ENCODE assay signal across 20 cellular contexts in the genomic region with DNA sequence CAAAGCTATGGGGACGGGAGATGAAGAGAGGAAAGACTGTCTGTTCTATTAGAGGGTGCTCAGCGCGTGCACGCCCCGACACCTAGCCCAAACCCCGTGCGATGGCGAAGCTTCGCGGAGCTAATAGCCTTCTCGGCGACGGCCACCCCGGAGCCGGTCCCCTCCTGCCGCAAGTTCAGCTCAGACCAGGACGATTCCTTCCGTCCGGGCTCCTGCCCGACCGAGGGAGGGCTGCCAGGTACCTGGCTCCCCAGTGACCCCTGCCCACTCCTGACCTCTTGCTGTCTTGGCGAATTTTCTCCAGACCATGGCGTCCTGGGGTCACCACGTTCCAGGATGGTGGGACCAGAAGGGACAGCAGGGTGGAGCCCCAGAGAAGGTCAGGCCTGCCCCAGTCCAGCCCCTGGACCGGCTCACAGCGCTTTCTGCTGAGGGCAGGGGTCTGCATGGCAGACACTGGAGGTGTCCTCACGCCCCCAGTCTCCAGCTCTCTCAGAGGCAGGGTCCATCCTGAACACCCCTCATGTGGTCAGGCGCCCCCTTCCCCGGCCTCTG. TPM values are rescaled to one million over a fixed set of nuclear protein-coding genes. Genes with fewer than 3 reads are reported as not detected.
DNase-seq lines count a peak whose midpoint lies in the region; ATAC-seq and TF ChIP-seq lines count a peak whose summit lies in the region.
"Had no signal": no experiment of that assay in that cellular context is flagged by ENCODE, and none has a peak within 500 bp of the region (broad histone marks: within the 10 kb centered on the region; RNA-seq: fewer than 3 reads in every experiment).

No MANE protein-coding gene starts in this region.

- DNase-seq in NCI-H1105 (lab: John Stamatoyannopoulos, UW) (peak; percentile 16), NCI-H1105 treated with DMSO at 0.1 percent for 48 hours (lab: John Stamatoyannopoulos, UW) (no peak), right cardiac atrium (peak; percentile 3 to 40 (median 19)), left ventricle myocardium inferior (no peak), nephron progenitor cell (no peak)
- no peak for DNase-seq in activated CD8-positive, alpha-beta T cell treated with anti-CD3 and anti-CD28 coated beads, Interleukin-2, amount 10 ng/mL, durations not matched to agents 7 days and 5 days
- DNase-seq: ACHN; CD4-positive, alpha-beta T cell; KG1; NCI-H2029 treated with DMSO at 0.1 percent for 48 hours; NCI-H446; Peyer's patch had no signal

- no peaks in the 10 kb centered on the region for H3K9me3 ChIP-seq in right cardiac atrium (ENCODE audit: control insufficient read depth, low read length)
- H3K9me3 ChIP-seq in left ventricle myocardium inferior (replicated peaks), result no peaks in the 10 kb centered on the region
- H3K9me3 ChIP-seq: HAP-1, Peyer's patch had no signal

- H3K27me3 ChIP-seq in right cardiac atrium (ENCODE audit: control insufficient read depth, insufficient read depth) (no peaks in the 10 kb centered on the region), left ventricle myocardium inferior (ENCODE audit: low read depth) (peaks cover 76% of the 10 kb centered on the region)
- H3K27me3 ChIP-seq: Peyer's patch had no signal

- CTCF ChIA-PET in activated CD8-positive, alpha-beta T cell treated with anti-CD3 and anti-CD28 coated beads, Interleukin-2, amount 10 ng/mL, durations not matched to agents 7 days and 5 days (lab: Charles Lee), result no interaction called here

- H3K27ac ChIP-seq in right cardiac atrium (ENCODE audit: low read length) (no peak overlapping the region), left ventricle myocardium inferior (replicated peaks) (no peak overlapping the region)
- H3K27ac ChIP-seq: 22Rv1, BLaER1, Peyer's patch had no signal

- H3K36me3 ChIP-seq in left ventricle myocardium inferior, result no peaks in the 10 kb centered on the region
- H3K36me3 ChIP-seq: BLaER1, HAP-1, Peyer's patch had no signal

- H3K9me3 Mint-ChIP-seq in nephron progenitor cell, result peaks cover 6% of the 10 kb centered on the region
- no peaks in the 10 kb centered on the region for H3K9me3 Mint-ChIP-seq in activated CD8-positive, alpha-beta T cell treated with anti-CD3 and anti-CD28 coated beads, Interleukin-2, amount 10 ng/mL, durations not matched to agents 7 days and 5 days (ENCODE audit: insufficient read depth)
- H3K9me3 Mint-ChIP-seq: CD4-positive, alpha-beta T cell had no signal

- H3K4me3 ChIP-seq in right cardiac atrium (ENCODE audit: low read length) (no peak overlapping the region), left ventricle myocardium inferior (no peak overlapping the region)
- H3K4me3 ChIP-seq: BLaER1, GM12878, HAP-1, Peyer's patch had no signal

- peaks cover 8% of the 10 kb centered on the region for H3K4me1 Mint-ChIP-seq in nephron progenitor cell
- H3K4me1 Mint-ChIP-seq in activated CD8-positive, alpha-beta T cell treated with anti-CD3 and anti-CD28 coated beads, Interleukin-2, amount 10 ng/mL, durations not matched to agents 7 days and 5 days (ENCODE audit: low read depth), result no peaks in the 10 kb centered on the region

- ATAC-seq in right cardiac atrium (no peak), GM18519 (IDR thresholded peaks at IDR 0.05; ENCODE audit: low FRiP score, unreplicated experiment) (no peak), HG03378 (IDR thresholded peaks at IDR 0.05; ENCODE audit: unreplicated experiment) (no peak)
- no peak for ATAC-seq in activated CD8-positive, alpha-beta T cell treated with anti-CD3 and anti-CD28 coated beads, Interleukin-2, amount 10 ng/mL, durations not matched to agents 7 days and 5 days
- ATAC-seq: GM12878 had no signal

- no peaks in the 10 kb centered on the region for H3K36me3 Mint-ChIP-seq in nephron progenitor cell (ENCODE audit: low read depth)
- H3K36me3 Mint-ChIP-seq in activated CD8-positive, alpha-beta T cell treated with anti-CD3 and anti-CD28 coated beads, Interleukin-2, amount 10 ng/mL, durations not matched to agents 7 days and 5 days (ENCODE audit: low read depth), result no peaks in the 10 kb centered on the region

- whole genome bisulfite sequencing in right cardiac atrium, result 70% methylated on average over 29 of the region's 29 CpGs

- H3K27me3 Mint-ChIP-seq in nephron progenitor cell (ENCODE audit: low read depth, poor library complexity), result peaks cover 43% of the 10 kb centered on the region
- peaks cover 12% of the 10 kb centered on the region for H3K27me3 Mint-ChIP-seq in activated CD8-positive, alpha-beta T cell treated with anti-CD3 and anti-CD28 coated beads, Interleukin-2, amount 10 ng/mL, durations not matched to agents 7 days and 5 days (ENCODE audit: low read depth)

- TF ChIP-seq CTCF in left ventricle myocardium inferior (IDR thresholded peaks at IDR 0.05; ENCODE audit: borderline replicate concordance) (no peak), nephron progenitor cell (IDR thresholded peaks at IDR 0.05) (no peak)

- POLR2A ChIA-PET in activated CD8-positive, alpha-beta T cell treated with anti-CD3 and anti-CD28 coated beads, Interleukin-2, amount 10 ng/mL, durations not matched to agents 7 days and 5 days (lab: Charles Lee), result no interaction called here

- H3K27ac Mint-ChIP-seq in nephron progenitor cell, result peak overlapping the region; percentile 45
- H3K27ac Mint-ChIP-seq in activated CD8-positive, alpha-beta T cell treated with anti-CD3 and anti-CD28 coated beads, Interleukin-2, amount 10 ng/mL, durations not matched to agents 7 days and 5 days, result no peak overlapping the region
- H3K27ac Mint-ChIP-seq: CD4-positive, alpha-beta T cell had no signal

- intact Hi-C loops in right cardiac atrium (cut with DNase I), result no loop called here
- intact Hi-C loops in left ventricle myocardium inferior (cut with micrococcal nuclease), result no loop called here

- H3K4me3 Mint-ChIP-seq in nephron progenitor cell, result no peak overlapping the region
- H3K4me3 Mint-ChIP-seq in activated CD8-positive, alpha-beta T cell treated with anti-CD3 and anti-CD28 coated beads, Interleukin-2, amount 10 ng/mL, durations not matched to agents 7 days and 5 days, result no peak overlapping the region
- H3K4me3 Mint-ChIP-seq: CD4-positive, alpha-beta T cell had no signal

- no peaks in the 10 kb centered on the region for H3K4me1 ChIP-seq in right cardiac atrium (ENCODE audit: control insufficient read depth, insufficient read depth, low read length)
- H3K4me1 ChIP-seq in left ventricle myocardium inferior, result no peaks in the 10 kb centered on the region
- H3K4me1 ChIP-seq: Peyer's patch had no signal

RNA-seq across cellular contexts. Expression of a gene that starts 36.7 kb away (rescaled TPM):
- total RNA-seq in right cardiac atrium (not detected), left ventricle myocardium inferior (not detected)
- polyA plus RNA-seq in right cardiac atrium, result not detected
- not detected for total RNA-seq in activated CD8-positive, alpha-beta T cell treated with anti-CD3 and anti-CD28 coated beads, Interleukin-2, amount 10 ng/mL, durations not matched to agents 7 days and 5 days
- total RNA-seq: CD4-positive, alpha-beta T cell; GM12878; HT1080; OCI-LY7; Peyer's patch had no signal
- polyA plus RNA-seq: GM12878 had no signal

Comparison
In these comparisons a context has a peak if more than half of its experiments do, and no peak if none do; other contexts are left out.
1. DNase-seq: peak in NCI-H1105 (single experiment) and right cardiac atrium (3 of 3); none in NCI-H1105 treated with DMSO at 0.1 percent for 48 hours (single experiment), left ventricle myocardium inferior (single experiment), nephron progenitor cell (single experiment) and activated CD8-positive, alpha-beta T cell treated with anti-CD3 and anti-CD28 coated beads, Interleukin-2, amount 10 ng/mL, durations not matched to agents 7 days and 5 days (single experiment).